Comparison of ENCODE assay signal across 37 cellular contexts in the genomic region with DNA sequence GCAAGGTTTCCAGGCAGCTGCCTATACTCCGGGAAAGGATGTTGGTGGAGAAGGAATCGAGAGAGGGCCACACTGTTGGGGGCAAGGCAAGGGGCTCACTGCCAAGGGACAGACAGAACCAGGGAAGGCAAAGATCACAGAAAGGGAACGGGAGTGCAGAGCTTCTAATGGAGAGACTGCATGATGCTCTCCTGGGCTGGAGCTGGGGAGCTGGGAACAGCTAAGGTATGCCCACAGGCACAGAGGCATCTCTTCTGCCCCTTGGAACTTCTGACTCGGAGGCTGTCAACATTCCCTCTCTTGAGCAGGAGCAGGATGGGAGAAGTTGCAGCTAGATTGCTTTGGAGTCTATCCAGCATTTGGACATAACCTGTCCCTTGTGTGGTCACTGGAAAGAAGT. TPM values are rescaled to one million over a fixed set of nuclear protein-coding genes. Genes with fewer than 3 reads are reported as not detected.
"Had no signal": no experiment of that assay in that cellular context is flagged by ENCODE, and none has a peak within 500 bp of the region (broad histone marks: within the 10 kb centered on the region; RNA-seq: fewer than 3 reads in every experiment).

No MANE protein-coding gene starts in this region.

- H3K4me1 Mint-ChIP-seq: activated naive CD8-positive, alpha-beta T cell treated with anti-CD3 and anti-CD28 coated beads for 36 hours; T-helper 17 cell had no signal

- H3K4me3 Mint-ChIP-seq: activated CD4-positive, alpha-beta T cell treated with anti-CD3 and anti-CD28 coated beads for 36 hours; activated CD8-positive, alpha-beta T cell treated with anti-CD3 and anti-CD28 coated beads for 36 hours; activated naive CD4-positive, alpha-beta T cell treated with anti-CD3 and anti-CD28 coated beads for 36 hours; activated naive CD4-positive, alpha-beta T cell treated with anti-CD3 and anti-CD28 coated beads, Interleukin-2, amount 50 U/mL, for 24 hours; activated naive CD8-positive, alpha-beta T cell treated with anti-CD3 and anti-CD28 coated beads for 36 hours; activated naive CD8-positive, alpha-beta T cell treated with anti-CD3 and anti-CD28 coated beads, Interleukin-2, amount 50 U/mL, for 24 hours; activated T-helper 1 cell treated with anti-CD3 and anti-CD28 coated beads, Interleukin-12 subunit alpha, Interleukin-12 subunit beta, Interleukin-2, Interleukin-4 antibody, amounts not matched to agents 30 ng/mL and 10 ng/mL and 1 ng/mL, durations not matched to agents 14 hours and 24 hours and 36 hours; effector memory CD8-positive, alpha-beta T cell; T-helper 17 cell; T-helper 2 cell treated with Interferon-gamma antibody and Interleukin-4, amounts not matched to agents 5 μg/mL and 100 μg/mL, for 36 hours had no signal

- ATAC-seq: activated CD4-positive, alpha-beta T cell treated with anti-CD3 and anti-CD28 coated beads for 36 hours; activated CD8-positive, alpha-beta T cell treated with anti-CD3 and anti-CD28 coated beads for 36 hours; activated naive CD8-positive, alpha-beta T cell treated with anti-CD3 and anti-CD28 coated beads, Interleukin-2, amount 50 U/mL, for 24 hours; body of pancreas; effector memory CD8-positive, alpha-beta T cell; foreskin keratinocyte; gastrocnemius medialis; heart left ventricle; T-helper 17 cell had no signal

- H3K27ac Mint-ChIP-seq: activated CD4-positive, alpha-beta T cell treated with anti-CD3 and anti-CD28 coated beads for 36 hours; activated CD8-positive, alpha-beta T cell treated with anti-CD3 and anti-CD28 coated beads for 36 hours; activated naive CD4-positive, alpha-beta T cell treated with anti-CD3 and anti-CD28 coated beads for 36 hours; activated naive CD4-positive, alpha-beta T cell treated with anti-CD3 and anti-CD28 coated beads, Interleukin-2, amount 50 U/mL, for 24 hours; activated naive CD8-positive, alpha-beta T cell treated with anti-CD3 and anti-CD28 coated beads for 36 hours; activated naive CD8-positive, alpha-beta T cell treated with anti-CD3 and anti-CD28 coated beads, Interleukin-2, amount 50 U/mL, for 24 hours; activated T-helper 1 cell treated with anti-CD3 and anti-CD28 coated beads, Interleukin-12 subunit alpha, Interleukin-12 subunit beta, Interleukin-2, Interleukin-4 antibody, amounts not matched to agents 30 ng/mL and 10 ng/mL and 1 ng/mL, durations not matched to agents 14 hours and 24 hours and 36 hours; activated T-helper 2 cell treated with anti-CD3 and anti-CD28 coated beads, Interferon-gamma antibody, Interleukin-2, Interleukin-4, amounts not matched to agents 10 μg/mL and 5 μg/mL and 100 μg/mL, durations not matched to agents 14 hours and 24 hours and 36 hours; T-helper 17 cell; T-helper 2 cell treated with Interferon-gamma antibody and Interleukin-4, amounts not matched to agents 5 μg/mL and 100 μg/mL, for 36 hours had no signal

- FAIRE-seq: colon had no signal

- H3K4me1 ChIP-seq: adrenal gland, esophagus muscularis mucosa, foreskin keratinocyte, gastrocnemius medialis had no signal

- H3K27me3 Mint-ChIP-seq: activated CD4-positive, alpha-beta T cell treated with anti-CD3 and anti-CD28 coated beads for 36 hours; activated CD8-positive, alpha-beta T cell treated with anti-CD3 and anti-CD28 coated beads for 36 hours; activated naive CD4-positive, alpha-beta T cell treated with anti-CD3 and anti-CD28 coated beads, Interleukin-2, amount 50 U/mL, for 24 hours; T-helper 17 cell had no signal

- DNase-seq: activated CD4-positive, alpha-beta T cell treated with anti-CD3 and anti-CD28 coated beads for 36 hours; activated CD4-positive, alpha-beta T cell treated with anti-CD3 and anti-CD28 coated beads, Interleukin-2, amount 50 U/mL, for 1 hour; activated CD4-positive, alpha-beta T cell treated with anti-CD3 and anti-CD28 coated beads, Interleukin-2, amount 50 U/mL, for 48 hours; activated CD4-positive, CD25-positive, alpha-beta regulatory T cell; activated CD4-positive, CD25-positive, alpha-beta regulatory T cell treated with anti-CD3 and anti-CD28 coated beads, Interleukin-2, amount 50 U/mL, for 72 hours; activated CD8-positive, alpha-beta memory T cell treated with anti-CD3 and anti-CD28 coated beads for 24 hours; activated CD8-positive, alpha-beta T cell treated with anti-CD3 and anti-CD28 coated beads for 36 hours; activated effector memory CD4-positive, alpha-beta T cell treated with anti-CD3 and anti-CD28 coated beads, Interleukin-2, amount 50 U/mL, for 16 hours; activated naive CD4-positive, alpha-beta T cell treated with anti-CD3 and anti-CD28 coated beads for 36 hours; activated naive CD8-positive, alpha-beta T cell treated with anti-CD3 and anti-CD28 coated beads for 36 hours; activated naive CD8-positive, alpha-beta T cell treated with anti-CD3 and anti-CD28 coated beads, Interleukin-2, amount 50 U/mL, for 24 hours; activated T-cell treated with anti-CD3 and anti-CD28 coated beads, Interleukin-2, amount 50 U/mL, for 1 hour; activated T-cell treated with anti-CD3 and anti-CD28 coated beads, Interleukin-2, amount 50 U/mL, for 48 hours; adrenal gland; amygdala; body of pancreas; caudate nucleus; cortex of kidney; dermis blood vessel endothelial cell; effector CD4-positive, alpha-beta T cell; effector memory CD8-positive, alpha-beta T cell; erythroblast; foreskin keratinocyte; gastrocnemius medialis; glutamatergic neuron; heart left ventricle; T-helper 1 cell; T-helper 17 cell; T1000 had no signal

- H3K9me3 Mint-ChIP-seq: effector memory CD8-positive, alpha-beta T cell had no signal

- H3K27me3 ChIP-seq: adrenal gland, body of pancreas, foreskin keratinocyte, gastrocnemius medialis, heart left ventricle had no signal

- H3K36me3 ChIP-seq: adrenal gland, esophagus muscularis mucosa, gastrocnemius medialis, heart left ventricle had no signal

- H3K27ac ChIP-seq: adrenal gland, esophagus muscularis mucosa, foreskin keratinocyte, gastrocnemius medialis, heart left ventricle had no signal

- H3K9me3 ChIP-seq: adrenal gland, body of pancreas, esophagus muscularis mucosa, gastrocnemius medialis, heart left ventricle had no signal

- H3K4me3 ChIP-seq: adrenal gland, body of pancreas, esophagus muscularis mucosa, gastrocnemius medialis, heart left ventricle had no signal

RNA-seq across cellular contexts. Expression of gene FFAR2, which starts 22.4 kb away (rescaled TPM):
- total RNA-seq: activated CD4-positive, alpha-beta T cell treated with anti-CD3 and anti-CD28 coated beads for 36 hours; activated CD8-positive, alpha-beta T cell treated with anti-CD3 and anti-CD28 coated beads for 36 hours; activated naive CD4-positive, alpha-beta T cell treated with anti-CD3 and anti-CD28 coated beads for 36 hours; activated naive CD8-positive, alpha-beta T cell treated with anti-CD3 and anti-CD28 coated beads for 36 hours; activated T-helper 1 cell treated with anti-CD3 and anti-CD28 coated beads, Interleukin-12 subunit alpha, Interleukin-12 subunit beta, Interleukin-2, Interleukin-4 antibody, amounts not matched to agents 30 ng/mL and 10 ng/mL and 1 ng/mL, durations not matched to agents 14 hours and 24 hours and 36 hours; activated T-helper 2 cell treated with anti-CD3 and anti-CD28 coated beads, Interferon-gamma antibody, Interleukin-2, Interleukin-4, amounts not matched to agents 10 μg/mL and 5 μg/mL and 100 μg/mL, durations not matched to agents 14 hours and 24 hours and 36 hours; body of pancreas; chondrocyte; dermis blood vessel endothelial cell; foreskin keratinocyte; gastrocnemius medialis had no signal
- polyA plus RNA-seq: foreskin keratinocyte had no signal

RNA-seq across cellular contexts. Expression of gene GPR42, which starts 54.8 kb away (rescaled TPM):
- total RNA-seq: activated T-helper 1 cell treated with anti-CD3 and anti-CD28 coated beads, Interleukin-12 subunit alpha, Interleukin-12 subunit beta, Interleukin-2, Interleukin-4 antibody, amounts not matched to agents 30 ng/mL and 10 ng/mL and 1 ng/mL, durations not matched to agents 14 hours and 24 hours and 36 hours; adrenal gland; aorta; body of pancreas; chondrocyte; dermis blood vessel endothelial cell; foreskin keratinocyte; gastrocnemius medialis; heart left ventricle had no signal
- polyA plus RNA-seq: adrenal gland, aorta, foreskin keratinocyte, heart left ventricle had no signal
